ENCODE assay signal across 27 cellular contexts in the genomic region with DNA sequence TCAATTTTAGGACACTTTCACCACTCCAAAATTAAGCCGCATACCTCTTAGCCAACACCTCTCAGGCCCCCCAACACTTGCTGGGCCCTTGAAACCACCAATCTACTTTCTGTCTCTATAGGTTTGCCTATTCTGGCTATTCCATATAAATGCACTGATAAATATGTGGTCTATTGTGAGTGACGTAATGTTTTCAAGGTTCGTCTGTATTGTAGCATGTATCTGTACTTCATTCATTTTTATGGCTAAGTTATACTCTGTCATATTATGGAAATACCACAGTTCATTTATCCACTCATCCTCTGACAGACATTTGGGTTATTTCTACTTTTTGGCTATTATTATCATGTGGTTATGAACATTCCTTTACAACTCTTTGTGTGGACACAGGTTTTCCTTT.
"Had no signal": no experiment of that assay in that cellular context is flagged by ENCODE, and none has a peak within 500 bp of the region (broad histone marks: within the 10 kb centered on the region; RNA-seq: fewer than 3 reads in every experiment).

No MANE protein-coding gene starts in this region.

- H3K36me3 ChIP-seq: colonic mucosa, esophagus muscularis mucosa, esophagus squamous epithelium, gastrocnemius medialis, heart left ventricle, heart right ventricle had no signal

- FAIRE-seq: colon, endometrium, endothelial cell of umbilical vein, frontal cortex had no signal

- H3K27ac ChIP-seq: colonic mucosa, coronary artery, dorsolateral prefrontal cortex, epithelial cell of prostate, esophagus muscularis mucosa, esophagus squamous epithelium, foreskin keratinocyte, gastrocnemius medialis, heart left ventricle, heart right ventricle had no signal

- H3K4me3 ChIP-seq: colonic mucosa, coronary artery, dorsolateral prefrontal cortex, esophagus muscularis mucosa, esophagus squamous epithelium, gastrocnemius medialis, heart left ventricle, heart right ventricle had no signal

- DNase-seq: colonic mucosa; cortex of kidney; dermis blood vessel endothelial cell; dorsolateral prefrontal cortex; effector CD4-positive, alpha-beta T cell; effector CD8-positive, alpha-beta T cell; effector memory CD4-positive, alpha-beta T cell; effector memory CD8-positive, alpha-beta T cell; endodermal cell; erythroblast; esophagus squamous epithelium; foreskin fibroblast; foreskin keratinocyte; foreskin melanocyte; gastrocnemius medialis; glutamatergic neuron; head of caudate nucleus; heart left ventricle; heart right ventricle had no signal

- H3K27me3 ChIP-seq: colonic mucosa, dorsolateral prefrontal cortex, esophagus muscularis mucosa, esophagus squamous epithelium, foreskin keratinocyte, gastrocnemius medialis, heart left ventricle, heart right ventricle had no signal

- H3K9me3 ChIP-seq: colonic mucosa, esophagus muscularis mucosa, esophagus squamous epithelium, gastrocnemius medialis, heart left ventricle, heart right ventricle had no signal

- H3K4me1 ChIP-seq: colonic mucosa, esophagus squamous epithelium, foreskin keratinocyte had no signal

- ATAC-seq: effector memory CD8-positive, alpha-beta T cell; esophagus mucosa; foreskin keratinocyte; gastrocnemius medialis; heart left ventricle; heart right ventricle had no signal
